1 cellular context compared by ENCODE assay signal in genomic region chr5:93062548-93062947, GRCh38.
TF ChIP-seq lines count a peak whose summit lies in the region.

No MANE protein-coding gene starts in this region.

TF ChIP-seq in GM23338, 12 proteins besides CTCF, POLR2A, EP300 and RAD21 (continued from another document):
- TF ChIP-seq ZNF462 (CRISPR knock-in tag; IDR thresholded peaks at IDR 0.05), result 0 out of 2 replicates have a peak, but pooled peaks have one; percentile 18
